In genomic region chr10:132574783-132575319, GRCh38 we compare ENCODE assay signal across 8 cellular contexts. TPM values are rescaled to one million over a fixed set of nuclear protein-coding genes. Genes with fewer than 3 reads are reported as not detected.
DNase-seq lines count a peak whose midpoint lies in the region; TF ChIP-seq lines count a peak whose summit lies in the region.

No MANE protein-coding gene starts in this region.

- no peak for TF ChIP-seq CTCF in breast epithelium (IDR thresholded peaks at IDR 0.05)
- TF ChIP-seq CTCF in mammary epithelial cell (conservative IDR thresholded peaks at IDR 0.05 in 1 of 2, IDR thresholded peaks at IDR 0.05 in 1 of 2; ENCODE audit: extremely low read depth in 1 of 2, insufficient read depth in 1 of 2, low read depth in 1 of 2, low read length in 2 of 2) = no peak
- no peak for TF ChIP-seq CTCF in kidney epithelial cell (IDR thresholded peaks at IDR 0.05; ENCODE audit: insufficient read depth, low read length, poor library complexity, severe bottlenecking)
- TF ChIP-seq CTCF in transverse colon (IDR thresholded peaks at IDR 0.05) = no peak

- H3K9ac ChIP-seq in mammary epithelial cell (ENCODE audit: insufficient read depth, low read length) = no peak overlapping the region

- H3K4me1 ChIP-seq in breast epithelium (peaks cover 7 to 14% of the 10 kb centered on the region in 2 donors), mammary epithelial cell (ENCODE audit: insufficient read depth, low read length) (peaks cover 28% of the 10 kb centered on the region), transverse colon (peaks cover 55 to 75% (median 63%) of the 10 kb centered on the region in 4 donors)

- intact Hi-C loops in breast epithelium (cut with DNase I; ENCODE audit: low total_unique reads) (no loop called here), mammary epithelial cell (cut with micrococcal nuclease) (loop anchor here (5.0 kb wide), 1 partner anchor 118 kb away; no protein-coding TSS in a partner anchor), transverse colon (cut with DNase I; ENCODE audit: low total_unique reads) (no loop called here)

- H3K4me3 ChIP-seq in breast epithelium = no peak overlapping the region
- no peak overlapping the region for H3K4me3 ChIP-seq in mammary epithelial cell (replicated peaks in 1 of 3; ENCODE audit: insufficient read depth in 1 of 3, low read depth in 2 of 3, low read length in 3 of 3)
- no peak overlapping the region for H3K4me3 ChIP-seq in kidney epithelial cell (ENCODE audit: low read depth, low read length)
- H3K4me3 ChIP-seq in transverse colon = no peak overlapping the region

- dilution Hi-C loops in mammary epithelial cell (cut with HindIII; ENCODE audit: low sequenced_read_pairs) = no loop called here

- H3K27me3 ChIP-seq in breast epithelium (no peaks in the 10 kb centered on the region), mammary epithelial cell (ENCODE audit: insufficient read depth, low read length) (no peaks in the 10 kb centered on the region), kidney epithelial cell (ENCODE audit: control insufficient read depth, insufficient read depth, low read length) (peaks cover 8% of the 10 kb centered on the region), transverse colon (no peaks in the 10 kb centered on the region)

- peak overlapping the region; percentile 29 to 32 for H3K27ac ChIP-seq in breast epithelium
- H3K27ac ChIP-seq in mammary epithelial cell (ENCODE audit: insufficient read depth, low read depth, low read length) = no peak overlapping the region
- peak overlapping the region; percentile 60 to 79 (median 67) for H3K27ac ChIP-seq in transverse colon

- no peak for TF ChIP-seq POLR2A in breast epithelium (IDR thresholded peaks at IDR 0.05)
- TF ChIP-seq POLR2A in transverse colon (IDR thresholded peaks at IDR 0.05) = no peak

- H3K9me3 ChIP-seq in breast epithelium (no peaks in the 10 kb centered on the region), mammary epithelial cell (replicated peaks; ENCODE audit: insufficient read depth, low read length) (no peaks in the 10 kb centered on the region), transverse colon (no peaks in the 10 kb centered on the region)

- no peak overlapping the region for H2AFZ ChIP-seq in mammary epithelial cell (ENCODE audit: low read depth, low read length)

- H4K20me1 ChIP-seq in mammary epithelial cell (ENCODE audit: insufficient read depth, low read length) = no peaks in the 10 kb centered on the region

- DNase-seq in breast epithelium (ENCODE audit: low spot score in 2 of 2) (no peak), mammary epithelial cell (no peak), T1000 (lab: John Stamatoyannopoulos, UW) (peak; percentile 22), kidney epithelial cell (ENCODE audit: low read depth) (peak; percentile 32), transverse colon (no peak), T-helper 9 cell (no peak), ecto neural progenitor cell (ENCODE audit: low spot score) (no peak), putamen (ENCODE audit: low spot score) (no peak)

- no peak overlapping the region for H3K4me2 ChIP-seq in mammary epithelial cell (ENCODE audit: insufficient read depth, low read depth, low read length)

- TF ChIP-seq EP300 in transverse colon (IDR thresholded peaks at IDR 0.05; ENCODE audit: low read depth) = no peak

- WGBS in mammary epithelial cell (ENCODE audit: low coverage, missing lambda C conversion rate) = 88% methylated on average over 19 of the region's 19 CpGs
- WGBS in transverse colon (ENCODE audit: low coverage in 1 of 2), 2 donors = 64% methylated on average over 19 of the region's 19 CpGs; no CpG with 5 or more reads in 1 of the 2 donors

- H3K79me2 ChIP-seq in mammary epithelial cell (ENCODE audit: insufficient read depth, low read length) = peaks cover 31% of the 10 kb centered on the region

- no peaks in the 10 kb centered on the region for H3K36me3 ChIP-seq in breast epithelium
- H3K36me3 ChIP-seq in mammary epithelial cell (ENCODE audit: insufficient read depth, low read length) = no peaks in the 10 kb centered on the region
- no peaks in the 10 kb centered on the region for H3K36me3 ChIP-seq in kidney epithelial cell (ENCODE audit: control insufficient read depth, insufficient read depth, low read length)
- H3K36me3 ChIP-seq in transverse colon = no peaks in the 10 kb centered on the region

- in situ Hi-C loops in mammary epithelial cell (cut with MboI; ENCODE audit: low sequenced_read_pairs in 2 of 2) = no loop called here
- in situ Hi-C loops in transverse colon (cut with MboI; ENCODE audit: low pct_ligation_motif_present in 1 of 4, low pct_unique_long_range_greater_than_20kb in 1 of 4, low sequenced_read_pairs in 3 of 4) = no loop called here

- CTCF ChIA-PET in mammary epithelial cell (lab: Charles Lee; ENCODE audit: low non-redundant PET) = no interaction called here

- no TSS peak for BruUV-seq in mammary epithelial cell (replicated peaks; lab: Mats Ljungman, UMichigan)

RNA-seq across cellular contexts. Expression of gene INPP5A, which starts 37.3 kb away (rescaled TPM):
- total RNA-seq in breast epithelium (10 to 100 TPM; 26.6 to 50.6 (median 38.7) TPM), mammary epithelial cell (10 to 100 TPM; 18.0 to 18.7 TPM), kidney epithelial cell (45.1 and 47.7 TPM in 2 replicates), transverse colon (10 to 100 TPM; 34.8 to 80.8 (median 52.8) TPM)
- 17.3 TPM for polyA plus RNA-seq in mammary epithelial cell
- polyA minus RNA-seq in mammary epithelial cell = 18.8 TPM

Comparison
In these comparisons a context has a peak if more than half of its experiments do, and no peak if none do; other contexts are left out.
1. DNase-seq: peak in T1000 (single experiment) and kidney epithelial cell (single experiment); none in breast epithelium (0 of 2), mammary epithelial cell (single experiment), transverse colon (single experiment), T-helper 9 cell (single experiment), ecto neural progenitor cell (single experiment) and putamen (single experiment).